22 cellular contexts compared by ENCODE assay signal in the genomic region with DNA sequence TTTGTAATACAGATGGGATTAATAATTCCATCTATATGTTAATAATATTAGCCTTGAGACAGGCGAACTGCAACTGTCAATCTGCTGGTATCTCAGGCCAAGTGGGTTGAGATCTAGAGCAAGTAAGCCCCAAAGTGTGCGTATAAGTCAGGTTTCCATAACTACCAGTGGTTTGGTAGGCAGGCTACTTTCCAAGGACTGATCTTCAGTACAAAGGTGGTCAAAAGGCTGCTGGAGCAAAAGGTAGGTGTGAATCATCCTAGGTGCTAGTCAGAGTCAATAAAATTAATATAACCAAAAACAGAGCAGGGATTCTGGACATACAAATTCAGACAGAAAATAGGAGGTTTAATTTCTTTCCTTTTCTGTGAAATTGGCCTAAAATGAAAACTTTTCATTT.
A peak's percentile ranks its signal among the peaks of the same experiment; 100 is the strongest.
DNase-seq lines count a peak whose midpoint lies in the region; ATAC-seq, FAIRE-seq and TF ChIP-seq lines count a peak whose summit lies in the region.
"Had no signal": no experiment of that assay in that cellular context is flagged by ENCODE, and none has a peak within 500 bp of the region (broad histone marks: within the 10 kb centered on the region; RNA-seq: fewer than 3 reads in every experiment).

No MANE protein-coding gene starts in this region.

- no peak overlapping the region for H2BK5ac ChIP-seq in IMR-90 (ENCODE audit: low read depth, low read length, poor library complexity, severe bottlenecking)

- peak overlapping the region; percentile 53 for H2BK120ac ChIP-seq in IMR-90 (ENCODE audit: low read depth, low read length)

- BruUV-seq in Calu3 (replicated peaks; lab: Mats Ljungman, UMichigan) (no TSS peak), IMR-90 (replicated peaks; lab: Mats Ljungman, UMichigan) (no TSS peak)

- H3K9me1 ChIP-seq in IMR-90 (ENCODE audit: insufficient read depth, low read length): no peaks in the 10 kb centered on the region

- H3K36me3 ChIP-seq in IMR-90 (ENCODE audit: control insufficient read depth, insufficient read depth, low read length): no peaks in the 10 kb centered on the region
- H3K36me3 ChIP-seq: HAP-1 had no signal

- H3K4me1 Mint-ChIP-seq in Calu3 (ENCODE audit: low read depth, unreplicated experiment): peaks cover 19% of the 10 kb centered on the region

- TF ChIP-seq CTCF in Calu3 (IDR thresholded peaks at IDR 0.05; ENCODE audit: unreplicated experiment) (no peak), IMR-90 (conservative IDR thresholded peaks at IDR 0.05; ENCODE audit: low read depth, low read length) (no peak)

- H2AFZ ChIP-seq in IMR-90 (replicated peaks; ENCODE audit: low read length, poor library complexity): no peak overlapping the region

- FAIRE-seq in H54 (lab: Jason Lieb, UNC): no peak
- FAIRE-seq: G401.6 had no signal

- 0 out of 4 replicates have a peak overlapping the region, but pooled peaks of 1 of the 2 experiments have one; percentile 12 for H4K8ac ChIP-seq in IMR-90 (ENCODE audit: low read depth in 2 of 2, low read length in 2 of 2)

- CTCF ChIA-PET in Calu3 (lab: Charles Lee) (no interaction called here), IMR-90 (lab: Yijun Ruan, JAX) (interaction anchor here (0.5 kb wide), 1 partner anchor 992 kb away, joined by 3 read pairs; no protein-coding TSS in a partner anchor)

- H3K4me2 ChIP-seq in IMR-90 (ENCODE audit: low read depth, low read length): no peak overlapping the region

- peak overlapping the region; percentile 23; the same call in 1 of the 2 replicates for H4K91ac ChIP-seq in IMR-90 (ENCODE audit: insufficient read depth, low read depth, low read length)

- H3K27me3 ChIP-seq in IMR-90 (ENCODE audit: control insufficient read depth, insufficient read depth, low read length): no peaks in the 10 kb centered on the region

- no peak for ATAC-seq in IMR-90 (ENCODE audit: low read depth)
- no peak for ATAC-seq in HG03139 (IDR thresholded peaks at IDR 0.05; ENCODE audit: unreplicated experiment)

- no peak overlapping the region for H3K9ac ChIP-seq in IMR-90 (ENCODE audit: low read depth, low read length)

- peak overlapping the region; percentile 30; the same call in 1 of the 2 replicates for H3K18ac ChIP-seq in IMR-90 (ENCODE audit: low read depth, low read length)

- no peak overlapping the region for H3K14ac ChIP-seq in IMR-90 (replicated peaks; ENCODE audit: low read depth, low read length)

- H2BK20ac ChIP-seq in IMR-90 (ENCODE audit: low read depth, low read length): peak overlapping the region; percentile 41

- peaks cover 4% of the 10 kb centered on the region for H3K9me3 Mint-ChIP-seq in Calu3 (ENCODE audit: low read depth, unreplicated experiment)

- H3K23ac ChIP-seq in IMR-90 (ENCODE audit: low read depth, low read length): no peak overlapping the region

- H3K56ac ChIP-seq in IMR-90 (ENCODE audit: extremely low read depth, insufficient read depth, low read length): no peak overlapping the region

- no CpG with 5 or more reads among the region's 2 CpGs for WGBS in IMR-90 (ENCODE audit: extremely low coverage in 2 of 2, insufficient read length in 1 of 2), 2 experiments

- H4K20me1 ChIP-seq in IMR-90 (ENCODE audit: insufficient read depth, low read length): no peaks in the 10 kb centered on the region

- TF ChIP-seq POLR2A in IMR-90 (IDR thresholded peaks at IDR 0.05; ENCODE audit: low read depth, low read length): no peak
- no peak for TF ChIP-seq POLR2A in H54 (IDR thresholded peaks at IDR 0.05; ENCODE audit: low read depth, low read length)

- no peak overlapping the region for H3K4me3 Mint-ChIP-seq in Calu3 (ENCODE audit: low read depth, unreplicated experiment)
- H3K4me3 Mint-ChIP-seq: T-helper 1 cell treated with Interleukin-12 subunit alpha and Interleukin-12 subunit beta and Interleukin-4 antibody, amounts not matched to agents 30 μg/mL and 1 μg/mL, for 36 hours had no signal

- peak overlapping the region; percentile 88 for H2BK15ac ChIP-seq in IMR-90 (ENCODE audit: low read depth, low read length)

- H3K36me3 Mint-ChIP-seq in Calu3 (ENCODE audit: insufficient read depth, unreplicated experiment): no peaks in the 10 kb centered on the region

- no peak for TF ChIP-seq RAD21 in IMR-90 (IDR thresholded peaks at IDR 0.05; ENCODE audit: low read length)

- intact Hi-C loops in Calu3 (cut with micrococcal nuclease; ENCODE audit: unreplicated experiment): loop anchor here (5.0 to 10.0 kb wide), 2 partner anchors 116 to 328 kb away; partner anchors contain the start of gene TGFB2
- intact Hi-C loops in IMR-90 (cut with micrococcal nuclease): loop anchor here (5.0 to 10.0 kb wide), 2 partner anchors 178 to 326 kb away; partner anchors contain the start of gene TGFB2

- H3K4ac ChIP-seq in IMR-90 (ENCODE audit: low read depth, low read length): peak overlapping the region; percentile 64

- dilution Hi-C loops in IMR-90 (cut with HindIII; ENCODE audit: low sequenced_read_pairs, unreplicated experiment): no loop called here

- H3K4me1 ChIP-seq in IMR-90 (ENCODE audit: control insufficient read depth, insufficient read depth, low read length): peaks cover 4% of the 10 kb centered on the region

- DNase-seq in Calu3 (peak; percentile 6), IMR-90 (no peak), SW480 (ENCODE audit: low spot score) (peak; percentile 7), kidney tubule cell (ENCODE audit: low spot score) (peak; percentile 54), NCI-H526 (lab: John Stamatoyannopoulos, UW) (no peak), epidermal melanocyte (ENCODE audit: insufficient read length, low spot score) (no peak), H54 (ENCODE audit: insufficient read length, low spot score) (no peak)
- DNase-seq: ACHN; AML-193; KBM-7; NCI-H1417 treated with DMSO at 0.1 percent for 48 hours; NCI-H187 treated with DMSO at 0.1 percent for 48 hours; NCI-H2171; NCI-H526 treated with DMSO at 0.1 percent for 48 hours; NK-92 treated with Interleukin-12 subunit alpha and Interleukin-12 subunit beta, amount 100 ng/mL, for 24 hours; SIG-M5 had no signal

- H3K79me1 ChIP-seq in IMR-90 (ENCODE audit: low read depth in 1 of 2, low read length in 2 of 2): no peaks in the 10 kb centered on the region

- no peaks in the 10 kb centered on the region for H3K9me3 ChIP-seq in IMR-90 (ENCODE audit: control insufficient read depth, insufficient read depth, low read length)

- no peak overlapping the region for H2AK9ac ChIP-seq in IMR-90 (replicated peaks; ENCODE audit: low read depth, low read length, poor library complexity)

- POLR2A ChIA-PET in IMR-90 (lab: Charles Lee; ENCODE audit: unreplicated experiment): no interaction called here

- in situ Hi-C loops in IMR-90 (cut with MboI; ENCODE audit: low sequenced_read_pairs): no loop called here

- H3K4me3 ChIP-seq in IMR-90 (ENCODE audit: insufficient read depth, low read depth, low read length): no peak overlapping the region
- H3K4me3 ChIP-seq: HAP-1 had no signal

- peak overlapping the region; percentile 68 for H4K5ac ChIP-seq in IMR-90 (ENCODE audit: low read depth, low read length)

- H3K27ac Mint-ChIP-seq in Calu3 (ENCODE audit: unreplicated experiment): no peak overlapping the region
- H3K27ac Mint-ChIP-seq: T-helper 1 cell treated with Interleukin-12 subunit alpha and Interleukin-12 subunit beta and Interleukin-4 antibody, amounts not matched to agents 30 μg/mL and 1 μg/mL, for 36 hours had no signal

- no peak overlapping the region for H3K27ac ChIP-seq in IMR-90 (ENCODE audit: insufficient read depth, low read length)
- H3K27ac ChIP-seq: C4-2B, RWPE1 had no signal

- peak overlapping the region; percentile 71; the same call in 1 of the 2 replicates for H2AK5ac ChIP-seq in IMR-90 (ENCODE audit: low read depth, low read length)

- H3K27me3 Mint-ChIP-seq in Calu3 (ENCODE audit: unreplicated experiment): no peaks in the 10 kb centered on the region

TF ChIP-seq in IMR-90, 13 proteins besides CTCF, POLR2A, EP300 and RAD21:
- TF ChIP-seq MAFK (IDR thresholded peaks at IDR 0.05; ENCODE audit: low read depth, low read length) (no peak), MAZ (IDR thresholded peaks at IDR 0.05; ENCODE audit: borderline replicate concordance, low read depth, low read length) (no peak), CEBPB (IDR thresholded peaks at IDR 0.05; ENCODE audit: low read depth, low read length) (no peak), ELK1 (IDR thresholded peaks at IDR 0.05; ENCODE audit: borderline replicate concordance, low read depth, low read length) (no peak), SMC3 (IDR thresholded peaks at IDR 0.05; ENCODE audit: low read depth, low read length) (no peak), FOS (IDR thresholded peaks at IDR 0.05; ENCODE audit: low read depth, low read length) (no peak), RFX5 (IDR thresholded peaks at IDR 0.05; ENCODE audit: low read depth, low read length) (no peak), NFE2L2 (IDR thresholded peaks at IDR 0.05; ENCODE audit: low read depth, low read length) (no peak), MXI1 (IDR thresholded peaks at IDR 0.05; ENCODE audit: borderline replicate concordance, low read depth, low read length) (no peak), BHLHE40 (IDR thresholded peaks at IDR 0.05; ENCODE audit: low read depth, low read length) (no peak), CHD1 (IDR thresholded peaks at IDR 0.05; ENCODE audit: low read depth, low read length) (no peak), RCOR1 (IDR thresholded peaks at IDR 0.05; ENCODE audit: insufficient replicate concordance, low read length) (no peak)
- TF ChIP-seq, protein P1, sequence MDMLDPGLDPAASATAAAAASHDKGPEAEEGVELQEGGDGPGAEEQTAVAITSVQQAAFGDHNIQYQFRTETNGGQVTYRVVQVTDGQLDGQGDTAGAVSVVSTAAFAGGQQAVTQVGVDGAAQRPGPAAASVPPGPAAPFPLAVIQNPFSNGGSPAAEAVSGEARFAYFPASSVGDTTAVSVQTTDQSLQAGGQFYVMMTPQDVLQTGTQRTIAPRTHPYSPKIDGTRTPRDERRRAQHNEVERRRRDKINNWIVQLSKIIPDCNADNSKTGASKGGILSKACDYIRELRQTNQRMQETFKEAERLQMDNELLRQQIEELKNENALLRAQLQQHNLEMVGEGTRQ (IDR thresholded peaks at IDR 0.05; ENCODE audit: low read depth, low read length): no peak

Comparison
In these comparisons a context has a peak if more than half of its experiments do, and no peak if none do; other contexts are left out.
1. DNase-seq: peak in Calu3 (single experiment), SW480 (single experiment) and kidney tubule cell (single experiment); none in IMR-90 (single experiment), NCI-H526 (0 of 2), epidermal melanocyte (single experiment) and H54 (single experiment).